In the genomic region with DNA sequence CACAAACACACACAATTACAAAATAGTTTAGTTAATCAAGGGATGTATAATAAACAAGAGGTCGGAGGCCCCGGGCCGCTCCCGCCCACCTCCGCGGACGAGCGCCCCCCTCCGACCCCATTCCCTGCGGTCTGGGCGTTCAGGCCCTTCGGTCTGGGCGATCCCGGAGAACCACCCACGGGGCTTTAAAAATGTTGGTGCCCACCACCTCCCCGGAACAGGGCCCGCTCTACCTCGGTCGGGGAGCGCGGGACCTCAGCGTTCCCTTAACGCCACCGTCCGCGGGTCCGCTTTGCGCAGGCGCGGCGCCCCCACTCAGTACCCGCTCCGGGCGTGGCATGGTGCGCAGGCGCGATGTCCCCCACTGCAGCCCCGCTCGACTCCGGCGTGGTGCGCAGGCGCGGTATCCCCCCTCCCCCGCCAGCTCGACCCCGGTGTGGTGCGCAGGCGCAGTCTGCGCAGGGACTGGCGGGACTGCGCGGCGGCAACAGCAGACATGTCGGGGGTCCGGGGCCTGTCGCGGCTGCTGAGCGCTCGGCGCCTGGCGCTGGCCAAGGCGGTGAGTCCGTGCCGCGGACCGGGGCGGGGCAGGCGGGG, we compare ENCODE assay signal across 1 cellular context.
TF ChIP-seq lines count a peak whose summit lies in the region.

A gene with protein sequence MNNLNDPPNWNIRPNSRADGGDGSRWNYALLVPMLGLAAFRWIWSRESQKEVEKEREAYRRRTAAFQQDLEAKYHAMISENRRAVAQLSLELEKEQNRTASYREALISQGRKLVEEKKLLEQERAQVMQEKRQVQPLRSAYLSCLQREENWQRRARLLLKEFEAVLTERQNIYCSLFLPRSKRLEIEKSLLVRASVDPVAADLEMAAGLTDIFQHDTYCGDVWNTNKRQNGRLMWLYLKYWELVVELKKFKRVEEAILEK (minus strand): TSS at position 294 of the 597 bp plus-strand sequence. CDS start 1,304 bp downstream, outside the sequence.
Gene SDHA (plus strand): TSS at position 461 of the 597 bp plus-strand sequence. CDS start 36 bp downstream, at position 497.

TF ChIP-seq in GM12891, 5 proteins besides CTCF, POLR2A, EP300 and RAD21 (continued from another document):
- no peak for TF ChIP-seq POU2F2 (IDR thresholded peaks at IDR 0.05; ENCODE audit: low read depth, low read length)
